9 cellular contexts compared by ENCODE assay signal in the genomic region with DNA sequence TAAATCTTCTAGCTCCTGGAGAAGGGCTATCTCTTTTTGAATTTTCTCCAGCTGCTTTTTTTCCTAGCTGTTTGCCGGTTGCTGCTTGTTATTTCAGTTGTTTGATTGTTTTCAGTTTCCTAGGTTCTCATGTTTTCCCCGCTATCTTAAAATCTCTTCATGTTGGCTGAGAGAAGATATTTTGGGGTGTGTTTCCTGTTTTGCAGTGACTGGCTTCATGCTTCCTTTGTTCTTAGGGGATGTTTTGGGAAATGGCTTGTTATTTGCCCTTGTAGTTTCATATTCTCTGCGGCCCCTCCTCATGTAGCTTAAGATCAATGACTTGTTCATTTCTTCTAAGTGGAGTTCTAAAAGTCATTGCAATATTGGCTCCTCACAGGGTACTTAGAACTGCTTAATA. TPM values are rescaled to one million over a fixed set of nuclear protein-coding genes. Genes with fewer than 3 reads are reported as not detected.
DNase-seq lines count a peak whose midpoint lies in the region; ATAC-seq, FAIRE-seq and TF ChIP-seq lines count a peak whose summit lies in the region.
"Not testable (repeated sequence)": the region's sequence is repeated elsewhere in the genome, so short reads cannot be mapped to it uniquely, and the experiment has no call there.
"Had no signal": no experiment of that assay in that cellular context is flagged by ENCODE, and none has a peak within 500 bp of the region (broad histone marks: within the 10 kb centered on the region; RNA-seq: fewer than 3 reads in every experiment).

No MANE protein-coding gene starts in this region.

- H3K36me3 ChIP-seq in Loucy (ENCODE audit: insufficient read depth, low read length); keratinocyte (ENCODE audit: control insufficient read depth in 2 of 2, extremely low read depth in 1 of 2, insufficient read depth in 2 of 2, low read length in 2 of 2): not testable (repeated sequence)

- H3F3A ChIP-seq in Loucy (ENCODE audit: low read depth) = not testable (repeated sequence)

- H3K4me3 Mint-ChIP-seq in CD14-positive monocyte (peak overlapping the region; percentile 52 to 77), natural killer cell (peak overlapping the region; percentile 88)
- H3K4me3 Mint-ChIP-seq in activated CD8-positive, alpha-beta T cell treated with anti-CD3 and anti-CD28 coated beads for 36 hours = peak overlapping the region; percentile 70
- H3K4me3 Mint-ChIP-seq in activated naive CD8-positive, alpha-beta T cell treated with anti-CD3 and anti-CD28 coated beads, Interleukin-2, amount 10 ng/mL, durations not matched to agents 7 days and 5 days = peak overlapping the region; percentile 83

- H3K4me1 ChIP-seq in Loucy (ENCODE audit: insufficient read depth, low read length, poor library complexity, severe bottlenecking) (peaks cover 37% of the 10 kb centered on the region), keratinocyte (ENCODE audit: control insufficient read depth, extremely low read depth, insufficient read depth, low read length) (peaks cover 10% of the 10 kb centered on the region)

- H3K9me2 ChIP-seq in Loucy (replicated peaks; ENCODE audit: low read depth, low read length) = not testable (repeated sequence)

- peak overlapping the region; percentile 32; the same call in 1 of the 2 replicates for H2AFZ ChIP-seq in Loucy (ENCODE audit: low read length)
- not testable (repeated sequence) for H2AFZ ChIP-seq in keratinocyte (ENCODE audit: control insufficient read depth, low read length)

- TF ChIP-seq CTCF in CD14-positive monocyte (IDR thresholded peaks at IDR 0.05); Loucy (conservative IDR thresholded peaks at IDR 0.05; ENCODE audit: low read length); activated CD8-positive, alpha-beta T cell treated with anti-CD3 and anti-CD28 coated beads for 36 hours (IDR thresholded peaks at IDR 0.05); keratinocyte (optimal IDR thresholded peaks at IDR 0.05 in 1 of 3, IDR thresholded peaks at IDR 0.05 in 1 of 3, conservative IDR thresholded peaks at IDR 0.05 in 1 of 3; ENCODE audit: extremely low read depth in 1 of 3, insufficient read depth in 2 of 3, low read length in 3 of 3); natural killer cell (IDR thresholded peaks at IDR 0.05): not testable (repeated sequence)

- H3K79me2 ChIP-seq in Loucy (ENCODE audit: insufficient read depth, low read length); keratinocyte (ENCODE audit: control insufficient read depth, insufficient read depth, low read length): not testable (repeated sequence)

- peak overlapping the region; percentile 36 for H3K4me3 ChIP-seq in Loucy (ENCODE audit: low read length, poor library complexity, severe bottlenecking)
- H3K4me3 ChIP-seq in keratinocyte (ENCODE audit: control insufficient read depth in 2 of 3, extremely low read depth in 1 of 3, insufficient read depth in 2 of 3, low read depth in 1 of 3, low read length in 3 of 3) = not testable (repeated sequence)

- not testable (repeated sequence) for H4K20me1 ChIP-seq in Loucy (ENCODE audit: insufficient read depth, low read length, poor library complexity, severe bottlenecking); keratinocyte (ENCODE audit: control insufficient read depth, extremely low read depth, insufficient read depth, low read length)

- peak overlapping the region; percentile 64 for H3K4me2 ChIP-seq in Loucy (ENCODE audit: low read depth, low read length, poor library complexity, severe bottlenecking)
- H3K4me2 ChIP-seq in keratinocyte (ENCODE audit: control insufficient read depth, extremely low read depth, insufficient read depth, low read depth, low read length) = not testable (repeated sequence)

- H3K36me3 Mint-ChIP-seq in CD14-positive monocyte = peaks cover 13 to 29% of the 10 kb centered on the region in 2 donors
- H3K36me3 Mint-ChIP-seq in activated CD8-positive, alpha-beta T cell treated with anti-CD3 and anti-CD28 coated beads for 36 hours (ENCODE audit: low read depth); natural killer cell: not testable (repeated sequence)
- H3K36me3 Mint-ChIP-seq in activated naive CD8-positive, alpha-beta T cell treated with anti-CD3 and anti-CD28 coated beads, Interleukin-2, amount 10 ng/mL, durations not matched to agents 7 days and 5 days = peaks cover 18% of the 10 kb centered on the region

- CTCF ChIA-PET in activated CD8-positive, alpha-beta T cell treated with anti-CD3 and anti-CD28 coated beads for 36 hours (lab: Charles Lee) = interaction anchor here (2.8 kb wide), 1 partner anchor 35 kb away, joined by 10 read pairs; no protein-coding TSS in a partner anchor

- H3K9me3 ChIP-seq in Loucy (ENCODE audit: insufficient read depth, low read depth, low read length); keratinocyte (ENCODE audit: control insufficient read depth, low read depth, low read length): not testable (repeated sequence)

- not testable (repeated sequence) for H3K27ac ChIP-seq in keratinocyte (ENCODE audit: control insufficient read depth, insufficient read depth, low read length)

- ATAC-seq in activated CD8-positive, alpha-beta T cell treated with anti-CD3 and anti-CD28 coated beads for 36 hours; natural killer cell: not testable (repeated sequence)
- ATAC-seq in activated naive CD8-positive, alpha-beta T cell treated with anti-CD3 and anti-CD28 coated beads, Interleukin-2, amount 10 ng/mL, durations not matched to agents 7 days and 5 days (ENCODE audit: low read depth) = peak; percentile 30

- POLR2A ChIA-PET in activated CD8-positive, alpha-beta T cell treated with anti-CD3 and anti-CD28 coated beads for 36 hours (lab: Charles Lee) = interaction anchor here (1.2 kb wide), 2 partner anchors 46 to 83 kb away, joined by 3 read pairs; partner anchors contain the start of gene GIMAP4
- POLR2A ChIA-PET in activated naive CD8-positive, alpha-beta T cell treated with anti-CD3 and anti-CD28 coated beads, Interleukin-2, amount 10 ng/mL, durations not matched to agents 7 days and 5 days (lab: Charles Lee) = interaction anchor here (1.3 to 1.5 kb wide), 2 partner anchors 31 to 33 kb away, joined by 4 to 8 read pairs; partner anchors contain the start of gene GIMAP8

- peak overlapping the region; percentile 51 for H3K9ac ChIP-seq in Loucy (ENCODE audit: low read depth, low read length, poor library complexity, severe bottlenecking)
- not testable (repeated sequence) for H3K9ac ChIP-seq in keratinocyte (ENCODE audit: control insufficient read depth, extremely low read depth, insufficient read depth, low read length)

- DNase-seq in CD14-positive monocyte (ENCODE audit: low spot score); activated CD8-positive, alpha-beta T cell treated with anti-CD3 and anti-CD28 coated beads for 36 hours; activated naive CD8-positive, alpha-beta T cell treated with anti-CD3 and anti-CD28 coated beads, Interleukin-2, amount 10 ng/mL, durations not matched to agents 7 days and 5 days; keratinocyte (ENCODE audit: low read depth, low spot score); natural killer cell: not testable (repeated sequence)
- peak in 5 of 6 experiments; percentile 23 to 83 (median 75) for DNase-seq in stimulated activated naive CD4-positive, alpha-beta T cell (lab: John Stamatoyannopoulos, UW)

- H3K27ac Mint-ChIP-seq in CD14-positive monocyte (peak overlapping the region; percentile 78 to 89 (median 88)), natural killer cell (peak overlapping the region; percentile 96 to 97)
- H3K27ac Mint-ChIP-seq in activated CD8-positive, alpha-beta T cell treated with anti-CD3 and anti-CD28 coated beads for 36 hours = peak overlapping the region; percentile 97
- peak overlapping the region; percentile 90 for H3K27ac Mint-ChIP-seq in activated naive CD8-positive, alpha-beta T cell treated with anti-CD3 and anti-CD28 coated beads, Interleukin-2, amount 10 ng/mL, durations not matched to agents 7 days and 5 days

- H3K27me3 ChIP-seq in Loucy (ENCODE audit: insufficient read depth, low read length, poor library complexity, severe bottlenecking); keratinocyte (ENCODE audit: control insufficient read depth, extremely low read depth, insufficient read depth, low read length): not testable (repeated sequence)

- FAIRE-seq in endometrium (lab: Jason Lieb, UNC) = peak; percentile 94
- peak; percentile 34 for FAIRE-seq in keratinocyte (lab: Jason Lieb, UNC)

- H3K4me1 Mint-ChIP-seq in CD14-positive monocyte (peaks cover 96% of the 10 kb centered on the region), natural killer cell (peaks cover 76 to 79% of the 10 kb centered on the region in 2 donors)
- H3K4me1 Mint-ChIP-seq in activated CD8-positive, alpha-beta T cell treated with anti-CD3 and anti-CD28 coated beads for 36 hours (ENCODE audit: low read depth) = peaks cover 82% of the 10 kb centered on the region
- peaks cover 60% of the 10 kb centered on the region for H3K4me1 Mint-ChIP-seq in activated naive CD8-positive, alpha-beta T cell treated with anti-CD3 and anti-CD28 coated beads, Interleukin-2, amount 10 ng/mL, durations not matched to agents 7 days and 5 days

- not testable (repeated sequence) for H3K9me1 ChIP-seq in keratinocyte (ENCODE audit: control insufficient read depth, extremely low read depth, insufficient read depth, low read length)

- intact Hi-C loops in CD14-positive monocyte (cut with micrococcal nuclease); activated CD8-positive, alpha-beta T cell treated with anti-CD3 and anti-CD28 coated beads for 36 hours (cut with micrococcal nuclease); natural killer cell (cut with micrococcal nuclease): not testable (repeated sequence)

- H3K9me3 Mint-ChIP-seq in CD14-positive monocyte; activated CD8-positive, alpha-beta T cell treated with anti-CD3 and anti-CD28 coated beads for 36 hours; activated naive CD8-positive, alpha-beta T cell treated with anti-CD3 and anti-CD28 coated beads, Interleukin-2, amount 10 ng/mL, durations not matched to agents 7 days and 5 days; natural killer cell: not testable (repeated sequence)

- not testable (repeated sequence) for H3K27me3 Mint-ChIP-seq in CD14-positive monocyte (ENCODE audit: low read depth in 3 of 3); activated CD8-positive, alpha-beta T cell treated with anti-CD3 and anti-CD28 coated beads for 36 hours; activated naive CD8-positive, alpha-beta T cell treated with anti-CD3 and anti-CD28 coated beads, Interleukin-2, amount 10 ng/mL, durations not matched to agents 7 days and 5 days; natural killer cell (ENCODE audit: low read depth in 2 of 2)

- dilution Hi-C loops in keratinocyte (cut with MboI; ENCODE audit: extremely low pct_ligation_motif_present, low sequenced_read_pairs) = not testable (repeated sequence)

RNA-seq across cellular contexts. Expression of gene GIMAP7, which starts 30.6 kb away (rescaled TPM):
- polyA plus RNA-seq in CD14-positive monocyte (100 to 1,000 TPM in 1 of 2 donors, 10 to 100 TPM in 1; 54.5 to 115 TPM), keratinocyte (not detected in 3 replicates)
- total RNA-seq in activated CD8-positive, alpha-beta T cell treated with anti-CD3 and anti-CD28 coated beads for 36 hours = 10 to 100 TPM; 29.0 to 29.5 TPM
- total RNA-seq in activated naive CD8-positive, alpha-beta T cell treated with anti-CD3 and anti-CD28 coated beads, Interleukin-2, amount 10 ng/mL, durations not matched to agents 7 days and 5 days = 100 to 1,000 TPM; 203 to 212 TPM
- polyA plus RNA-seq in keratinocyte (2011; ENCODE audit: low read depth) = not detected
- polyA plus RNA-seq in keratinocyte (2011; cell fraction: cytosol; rRNA removed) = not detected in 2 replicates
- not detected in 2 replicates for polyA plus RNA-seq in keratinocyte (2011; cell fraction: nucleus; rRNA removed)
- polyA plus RNA-seq in keratinocyte (2012; ENCODE audit: low replicate concordance) = not detected in 2 replicates
- polyA minus RNA-seq in keratinocyte = not detected in 3 replicates
- not detected for polyA minus RNA-seq in keratinocyte (2011; cell fraction: cytosol; rRNA and poly(A)+ RNA removed)
- not detected in 2 replicates for polyA minus RNA-seq in keratinocyte (2011; cell fraction: nucleus; rRNA and poly(A)+ RNA removed)
- 100 to 1,000 TPM in 1 of 3 donors, 10 to 100 TPM in 2; 66.3 to 100 (median 67.6) TPM for total RNA-seq in natural killer cell
- total RNA-seq: mammary epithelial cell had no signal
- polyA plus RNA-seq: mammary epithelial cell had no signal

RNA-seq across cellular contexts. Expression of gene GIMAP8, which starts 33.6 kb away (rescaled TPM):
- polyA plus RNA-seq in CD14-positive monocyte (10 to 100 TPM; 12.0 to 22.5 TPM), keratinocyte (0.06 to 0.26 TPM (median 0.14 TPM) in 3 replicates)
- total RNA-seq in activated CD8-positive, alpha-beta T cell treated with anti-CD3 and anti-CD28 coated beads for 36 hours = 1 to 10 TPM; 8.6 to 8.7 TPM
- total RNA-seq in activated naive CD8-positive, alpha-beta T cell treated with anti-CD3 and anti-CD28 coated beads, Interleukin-2, amount 10 ng/mL, durations not matched to agents 7 days and 5 days = 10 to 100 TPM; 29.2 to 31.0 TPM
- polyA plus RNA-seq in keratinocyte (2011; ENCODE audit: low read depth) = not detected
- 0.04 TPM in 2 replicates for polyA plus RNA-seq in keratinocyte (2011; cell fraction: cytosol; rRNA removed)
- 0.11 and 0.13 TPM in 2 replicates for polyA plus RNA-seq in keratinocyte (2011; cell fraction: nucleus; rRNA removed)
- 0.03 and 0.16 TPM in 2 replicates for polyA plus RNA-seq in keratinocyte (2012; ENCODE audit: low replicate concordance)
- polyA minus RNA-seq in keratinocyte = 0.10 TPM in 1 of 3 replicates, not detected in the others
- not detected for polyA minus RNA-seq in keratinocyte (2011; cell fraction: cytosol; rRNA and poly(A)+ RNA removed)
- polyA minus RNA-seq in keratinocyte (2011; cell fraction: nucleus; rRNA and poly(A)+ RNA removed) = not detected in 2 replicates
- total RNA-seq in natural killer cell = 10 to 100 TPM in 1 of 3 donors, 1 to 10 TPM in 2; 6.7 to 17.7 (median 8.4) TPM
